In genomic region chr12:103560604-103561101, GRCh38 we compare ENCODE assay signal across 1 cellular context.
TF ChIP-seq lines count a peak whose summit lies in the region.

No MANE protein-coding gene starts in this region.

TF ChIP-seq in SK-N-SH, 30 proteins besides CTCF, POLR2A, EP300 and RAD21 (continued from another document):
- TF ChIP-seq, protein P1, sequence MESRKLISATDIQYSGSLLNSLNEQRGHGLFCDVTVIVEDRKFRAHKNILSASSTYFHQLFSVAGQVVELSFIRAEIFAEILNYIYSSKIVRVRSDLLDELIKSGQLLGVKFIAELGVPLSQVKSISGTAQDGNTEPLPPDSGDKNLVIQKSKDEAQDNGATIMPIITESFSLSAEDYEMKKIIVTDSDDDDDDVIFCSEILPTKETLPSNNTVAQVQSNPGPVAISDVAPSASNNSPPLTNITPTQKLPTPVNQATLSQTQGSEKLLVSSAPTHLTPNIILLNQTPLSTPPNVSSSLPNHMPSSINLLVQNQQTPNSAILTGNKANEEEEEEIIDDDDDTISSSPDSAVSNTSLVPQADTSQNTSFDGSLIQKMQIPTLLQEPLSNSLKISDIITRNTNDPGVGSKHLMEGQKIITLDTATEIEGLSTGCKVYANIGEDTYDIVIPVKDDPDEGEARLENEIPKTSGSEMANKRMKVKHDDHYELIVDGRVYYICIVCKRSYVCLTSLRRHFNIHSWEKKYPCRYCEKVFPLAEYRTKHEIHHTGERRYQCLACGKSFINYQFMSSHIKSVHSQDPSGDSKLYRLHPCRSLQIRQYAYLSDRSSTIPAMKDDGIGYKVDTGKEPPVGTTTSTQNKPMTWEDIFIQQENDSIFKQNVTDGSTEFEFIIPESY (IDR thresholded peaks at IDR 0.05; ENCODE audit: borderline replicate concordance, low read depth), result peak; percentile 61; the same call in 1 of the 2 replicates
- TF ChIP-seq FOSL2 (IDR thresholded peaks at IDR 0.05; ENCODE audit: borderline replicate concordance, low read depth) (peak; percentile 100), RXRA (IDR thresholded peaks at IDR 0.05; ENCODE audit: borderline replicate concordance, low read depth) (peak; percentile 89), TCF12 (IDR thresholded peaks at IDR 0.05) (peak; percentile 81), POLR2AphosphoS5 (IDR thresholded peaks at IDR 0.05; ENCODE audit: low read depth, low read length) (peak; percentile 79; the same call in 1 of the 2 replicates), CHD2 (IDR thresholded peaks at IDR 0.05; ENCODE audit: low read length, partially characterized antibody) (no peak)
- TF ChIP-seq, protein P2, sequence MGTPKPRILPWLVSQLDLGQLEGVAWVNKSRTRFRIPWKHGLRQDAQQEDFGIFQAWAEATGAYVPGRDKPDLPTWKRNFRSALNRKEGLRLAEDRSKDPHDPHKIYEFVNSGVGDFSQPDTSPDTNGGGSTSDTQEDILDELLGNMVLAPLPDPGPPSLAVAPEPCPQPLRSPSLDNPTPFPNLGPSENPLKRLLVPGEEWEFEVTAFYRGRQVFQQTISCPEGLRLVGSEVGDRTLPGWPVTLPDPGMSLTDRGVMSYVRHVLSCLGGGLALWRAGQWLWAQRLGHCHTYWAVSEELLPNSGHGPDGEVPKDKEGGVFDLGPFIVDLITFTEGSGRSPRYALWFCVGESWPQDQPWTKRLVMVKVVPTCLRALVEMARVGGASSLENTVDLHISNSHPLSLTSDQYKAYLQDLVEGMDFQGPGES (IDR thresholded peaks at IDR 0.05; ENCODE audit: low read depth, low read length), result no peak
